ENCODE assay signal across 8 cellular contexts in the genomic region with DNA sequence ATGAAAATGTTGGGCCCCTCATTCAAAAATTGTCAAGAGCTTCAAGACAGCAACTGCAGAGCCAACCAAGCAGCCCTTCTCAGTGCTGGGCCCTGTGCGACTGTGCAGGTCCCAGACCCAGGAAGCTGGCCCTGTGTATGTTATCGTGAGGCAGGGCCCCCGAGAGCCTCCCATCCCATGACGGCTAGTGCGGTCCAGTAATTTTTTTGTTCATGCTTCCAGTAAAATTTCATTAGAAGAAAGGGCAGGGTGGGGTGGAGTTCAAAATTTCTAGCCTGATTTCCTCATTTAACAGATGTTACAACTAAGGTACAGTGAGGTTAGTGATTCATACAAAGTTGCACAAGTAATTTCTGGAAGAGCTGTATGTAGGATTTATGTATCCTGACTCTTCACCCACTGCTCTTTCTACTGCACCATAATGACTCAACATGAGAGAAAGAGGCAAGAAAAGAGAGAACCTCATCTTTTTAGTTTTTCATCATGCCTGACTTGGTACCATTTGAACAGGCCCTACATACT.
DNase-seq lines count a peak whose midpoint lies in the region; ATAC-seq, FAIRE-seq and TF ChIP-seq lines count a peak whose summit lies in the region.

No MANE protein-coding gene starts in this region.

- no peak for TF ChIP-seq CTCF in kidney (IDR thresholded peaks at IDR 0.05; ENCODE audit: borderline replicate concordance, extremely low read depth, insufficient read depth)

- no peak overlapping the region for H3K27ac Mint-ChIP-seq in activated CD4-positive, alpha-beta T cell treated with anti-CD3 and anti-CD28 coated beads, Interleukin-2, amount 10 ng/mL, durations not matched to agents 7 days and 5 days

- H3K4me1 ChIP-seq in kidney (ENCODE audit: control insufficient read depth in 1 of 2, insufficient read depth in 1 of 2, low read depth in 1 of 2, low read length in 2 of 2) = no peaks in the 10 kb centered on the region

- POLR2A ChIA-PET in activated CD4-positive, alpha-beta T cell treated with anti-CD3 and anti-CD28 coated beads, Interleukin-2, amount 10 ng/mL, durations not matched to agents 7 days and 5 days (lab: Charles Lee) = no interaction called here

- H3K36me3 Mint-ChIP-seq in activated CD4-positive, alpha-beta T cell treated with anti-CD3 and anti-CD28 coated beads, Interleukin-2, amount 10 ng/mL, durations not matched to agents 7 days and 5 days (ENCODE audit: low read depth) = peaks cover 4% of the 10 kb centered on the region

- CTCF ChIA-PET in activated CD4-positive, alpha-beta T cell treated with anti-CD3 and anti-CD28 coated beads, Interleukin-2, amount 10 ng/mL, durations not matched to agents 7 days and 5 days (lab: Charles Lee) = interaction anchor here (1.0 to 1.3 kb wide), 2 partner anchors 11 to 45 kb away, joined by 3 to 4 read pairs; no protein-coding TSS in a partner anchor

- ATAC-seq in GM18520 (IDR thresholded peaks at IDR 0.05; ENCODE audit: unreplicated experiment) = peak; percentile 68
- peak; percentile 88 for ATAC-seq in HG02885 (IDR thresholded peaks at IDR 0.05; ENCODE audit: poor library complexity, unreplicated experiment)

- peaks cover 7% of the 10 kb centered on the region for H3K9me3 Mint-ChIP-seq in activated CD4-positive, alpha-beta T cell treated with anti-CD3 and anti-CD28 coated beads, Interleukin-2, amount 10 ng/mL, durations not matched to agents 7 days and 5 days

- H3K4me3 ChIP-seq in kidney (ENCODE audit: low read length in 2 of 2) = no peak overlapping the region

- no peak overlapping the region for H3K27ac ChIP-seq in kidney (ENCODE audit: low read depth in 2 of 2, low read length in 2 of 2)

- no peak for FAIRE-seq in kidney (lab: Jason Lieb, UNC)

- no peak overlapping the region for H3K4me3 Mint-ChIP-seq in activated CD4-positive, alpha-beta T cell treated with anti-CD3 and anti-CD28 coated beads, Interleukin-2, amount 10 ng/mL, durations not matched to agents 7 days and 5 days

- DNase-seq in activated T-cell treated with anti-CD3 and anti-CD28 coated beads, Interleukin-2, amount 50 U/mL, for 48 hours = peak; percentile 54 to 59
- DNase-seq in kidney = peak; percentile 54
- DNase-seq in NCI-H526 treated with DMSO at 0.1 percent for 48 hours (lab: John Stamatoyannopoulos, UW) = no peak
- no peak for DNase-seq in NCI-H146 (lab: John Stamatoyannopoulos, UW)
- DNase-seq in occipital lobe (lab: John Stamatoyannopoulos, UW) = no peak
- DNase-seq in activated CD4-positive, alpha-beta T cell treated with anti-CD3 and anti-CD28 coated beads, Interleukin-2, amount 10 ng/mL, durations not matched to agents 7 days and 5 days = no peak

- H3K36me3 ChIP-seq in kidney (ENCODE audit: control insufficient read depth in 1 of 2, insufficient read depth in 2 of 2, low read length in 2 of 2) = peaks cover 0 to 2% of the 10 kb centered on the region in 2 donors

- no peak overlapping the region for H3K9ac ChIP-seq in kidney (ENCODE audit: low read length in 2 of 2)

- peaks cover 6% of the 10 kb centered on the region for H3K4me1 Mint-ChIP-seq in activated CD4-positive, alpha-beta T cell treated with anti-CD3 and anti-CD28 coated beads, Interleukin-2, amount 10 ng/mL, durations not matched to agents 7 days and 5 days

- H3K27me3 Mint-ChIP-seq in activated CD4-positive, alpha-beta T cell treated with anti-CD3 and anti-CD28 coated beads, Interleukin-2, amount 10 ng/mL, durations not matched to agents 7 days and 5 days = no peaks in the 10 kb centered on the region

- intact Hi-C loops in kidney (cut with DNase I) = no loop called here

- H3K9me3 ChIP-seq in kidney (ENCODE audit: control insufficient read depth in 1 of 2, low read length in 2 of 2) = no peaks in the 10 kb centered on the region

Comparison
In these comparisons a context has a peak if more than half of its experiments do, and no peak if none do; other contexts are left out.
1. DNase-seq: peak in activated T-cell treated with anti-CD3 and anti-CD28 coated beads, Interleukin-2, amount 50 U/mL, for 48 hours (2 of 2) and kidney (single experiment); none in NCI-H526 treated with DMSO at 0.1 percent for 48 hours (single experiment), NCI-H146 (single experiment), occipital lobe (single experiment) and activated CD4-positive, alpha-beta T cell treated with anti-CD3 and anti-CD28 coated beads, Interleukin-2, amount 10 ng/mL, durations not matched to agents 7 days and 5 days (single experiment).